ENCODE assay signal across 10 cellular contexts in genomic region chr19:14003279-14004051, GRCh38. TPM values are rescaled to one million over a fixed set of nuclear protein-coding genes. Genes with fewer than 3 reads are reported as not detected.
A peak's percentile ranks its signal among the peaks of the same experiment; 100 is the strongest.
DNase-seq lines count a peak whose midpoint lies in the region; ATAC-seq and TF ChIP-seq lines count a peak whose summit lies in the region.
"Had no signal": no experiment of that assay in that cellular context is flagged by ENCODE, and none has a peak within 500 bp of the region (broad histone marks: within the 10 kb centered on the region; RNA-seq: fewer than 3 reads in every experiment).

No MANE protein-coding gene starts in this region.

- H3K4me1 ChIP-seq in BLaER1 treated with 17β-estradiol and CSF1 and Interleukin-3, amounts not matched to agents 10 nM and 100 nM, result peaks cover 48 to 71% (median 67%) of the 10 kb centered on the region in 10 experiments
- peaks cover 8% of the 10 kb centered on the region; the same call in 1 of the 2 replicates for H3K4me1 ChIP-seq in PC-3 (ENCODE audit: insufficient read depth, low read length)
- peaks cover 44% of the 10 kb centered on the region for H3K4me1 ChIP-seq in effector memory CD4-positive, alpha-beta T cell (ENCODE audit: control insufficient read depth, insufficient read depth, low read length, poor library complexity, severe bottlenecking)
- H3K4me1 ChIP-seq in neutrophil (ENCODE audit: control insufficient read depth in 1 of 2, insufficient read depth in 1 of 2, low read depth in 1 of 2, low read length in 1 of 2), result peaks cover 12 to 18% of the 10 kb centered on the region in 2 experiments

- no peaks in the 10 kb centered on the region for H3K27me3 ChIP-seq in BLaER1 treated with 17β-estradiol and CSF1 and Interleukin-3, amounts not matched to agents 10 nM and 100 nM
- H3K27me3 ChIP-seq in PC-3 (ENCODE audit: low read length) (no peaks in the 10 kb centered on the region), neutrophil (no peaks in the 10 kb centered on the region)
- no peaks in the 10 kb centered on the region for H3K27me3 ChIP-seq in effector memory CD4-positive, alpha-beta T cell (replicated peaks; ENCODE audit: control insufficient read depth, insufficient read depth, low read length, poor library complexity, severe bottlenecking)

- peak overlapping the region; percentile 79 to 96 (median 88) for H3K4me2 ChIP-seq in BLaER1 treated with 17β-estradiol and CSF1 and Interleukin-3, amounts not matched to agents 10 nM and 100 nM
- H3K4me2 ChIP-seq in PC-3 (ENCODE audit: low read length), result no peak overlapping the region

- peaks cover 7% of the 10 kb centered on the region for H3F3A ChIP-seq in PC-3 (ENCODE audit: low read length, unreplicated experiment)

- CTCF ChIA-PET in PC-3 (lab: Charles Lee), result interaction anchor here (0.5 kb wide), 1 partner anchor 345 kb away, joined by 4 read pairs; no protein-coding TSS in a partner anchor

- H3K9ac ChIP-seq in BLaER1 treated with 17β-estradiol and CSF1 and Interleukin-3, amounts not matched to agents 10 nM and 100 nM, result peak overlapping the region; percentile 49 to 99 (median 92)
- no peak overlapping the region for H3K9ac ChIP-seq in PC-3 (ENCODE audit: low read length)

- peaks cover 39% of the 10 kb centered on the region for H3K79me2 ChIP-seq in PC-3 (ENCODE audit: low read length)

- peak overlapping the region in 4 of 10 experiments; percentile 0 to 82 (median 16); a peak in 4 of 20 replicates for H3K4me3 ChIP-seq in BLaER1 treated with 17β-estradiol and CSF1 and Interleukin-3, amounts not matched to agents 10 nM and 100 nM
- H3K4me3 ChIP-seq in PC-3 (ENCODE audit: low read length) (no peak overlapping the region), neutrophil (ENCODE audit: low read depth in 1 of 2, low read length in 1 of 2) (no peak overlapping the region)
- no peak overlapping the region for H3K4me3 ChIP-seq in effector memory CD4-positive, alpha-beta T cell (ENCODE audit: insufficient read depth, low read depth, low read length, poor library complexity, severe bottlenecking)

- no peaks in the 10 kb centered on the region for H4K20me1 ChIP-seq in BLaER1 treated with 17β-estradiol and CSF1 and Interleukin-3, amounts not matched to agents 10 nM and 100 nM
- no peaks in the 10 kb centered on the region for H4K20me1 ChIP-seq in PC-3 (ENCODE audit: low read length)

- peaks cover 9 to 14% (median 12%) of the 10 kb centered on the region in 11 experiments for H3K9me3 ChIP-seq in BLaER1 treated with 17β-estradiol and CSF1 and Interleukin-3, amounts not matched to agents 10 nM and 100 nM (replicated peaks in 1 of 11)
- H3K9me3 ChIP-seq in PC-3 (ENCODE audit: low read length) (peaks cover 6% of the 10 kb centered on the region; the same call in 1 of the 2 replicates), neutrophil (no peaks in the 10 kb centered on the region)
- no peaks in the 10 kb centered on the region for H3K9me3 ChIP-seq in effector memory CD4-positive, alpha-beta T cell (ENCODE audit: control insufficient read depth, low read length)

- no peak overlapping the region for H2AFZ ChIP-seq in PC-3 (ENCODE audit: low read length)

- TSS peak; percentile 8 for BruUV-seq in PC-3 (replicated peaks; lab: Mats Ljungman, UMichigan)

- H3K36me3 ChIP-seq in BLaER1 treated with 17β-estradiol and CSF1 and Interleukin-3, amounts not matched to agents 10 nM and 100 nM, result peaks cover 8 to 20% (median 14%) of the 10 kb centered on the region in 11 experiments; a peak in 18 of 22 replicates
- peaks cover 15% of the 10 kb centered on the region for H3K36me3 ChIP-seq in PC-3 (ENCODE audit: low read depth, low read length)
- no peaks in the 10 kb centered on the region for H3K36me3 ChIP-seq in effector memory CD4-positive, alpha-beta T cell (ENCODE audit: control insufficient read depth, insufficient read depth, low read length)
- H3K36me3 ChIP-seq in neutrophil, result no peaks in the 10 kb centered on the region

- DNase-seq in PC-3 (no peak), middle frontal gyrus (ENCODE audit: extremely low spot score, low spot score) (no peak), nucleus accumbens (lab: John Stamatoyannopoulos, UW) (no peak)
- no peak for DNase-seq in effector memory CD4-positive, alpha-beta T cell
- DNase-seq: head of caudate nucleus, NCI-H2029 treated with DMSO at 0.1 percent for 48 hours had no signal

- H3K9me2 ChIP-seq in PC-3 (replicated peaks; ENCODE audit: low read length), result no peaks in the 10 kb centered on the region

- ATAC-seq in PC-3 (no peak), HG02970 (IDR thresholded peaks at IDR 0.05; ENCODE audit: low FRiP score, unreplicated experiment) (no peak), HG03432 (IDR thresholded peaks at IDR 0.05; ENCODE audit: unreplicated experiment) (no peak)

- no peak for TF ChIP-seq CTCF in PC-3 (conservative IDR thresholded peaks at IDR 0.05; ENCODE audit: low read depth, low read length)
- no peak for TF ChIP-seq CTCF in neutrophil (IDR thresholded peaks at IDR 0.05)

- POLR2A ChIA-PET in PC-3 (lab: Charles Lee; ENCODE audit: unreplicated experiment), result no interaction called here

- intact Hi-C loops in PC-3 (cut with micrococcal nuclease), result no loop called here

- H3K27ac ChIP-seq in BLaER1 treated with 17β-estradiol and CSF1 and Interleukin-3, amounts not matched to agents 10 nM and 100 nM, result peak overlapping the region; percentile 71 to 99 (median 92)
- no peak overlapping the region for H3K27ac ChIP-seq in PC-3 (ENCODE audit: low read length)
- H3K27ac ChIP-seq in effector memory CD4-positive, alpha-beta T cell (ENCODE audit: insufficient read depth, low read length, poor library complexity, severe bottlenecking), result peak overlapping the region; percentile 72
- peak overlapping the region; percentile 33 for H3K27ac ChIP-seq in neutrophil

RNA-seq across cellular contexts. Expression of gene RFX1, which starts 2.7 kb away (rescaled TPM):
- total RNA-seq in PC-3 (2014; rRNA removed), result 7.5 and 9.2 TPM in 2 replicates

RNA-seq across cellular contexts. Expression of gene RLN3, which starts 24.5 kb away (rescaled TPM):
- not detected in 2 replicates for total RNA-seq in PC-3 (2014; rRNA removed)

RNA-seq across cellular contexts. Expression of gene IL27RA, which starts 28.1 kb away (rescaled TPM):
- total RNA-seq in PC-3 (2014; rRNA removed), result 14.2 and 14.7 TPM in 2 replicates

RNA-seq across cellular contexts. Expression of gene DCAF15, which starts 51.2 kb away (rescaled TPM):
- 50.8 and 85.2 TPM in 2 replicates for total RNA-seq in PC-3 (2014; rRNA removed)

RNA-seq across cellular contexts. Expression of gene PALM3, which starts 58.4 kb away (rescaled TPM):
- 2.3 and 4.8 TPM in 2 replicates for total RNA-seq in PC-3 (2014; rRNA removed)
